In the genomic region with DNA sequence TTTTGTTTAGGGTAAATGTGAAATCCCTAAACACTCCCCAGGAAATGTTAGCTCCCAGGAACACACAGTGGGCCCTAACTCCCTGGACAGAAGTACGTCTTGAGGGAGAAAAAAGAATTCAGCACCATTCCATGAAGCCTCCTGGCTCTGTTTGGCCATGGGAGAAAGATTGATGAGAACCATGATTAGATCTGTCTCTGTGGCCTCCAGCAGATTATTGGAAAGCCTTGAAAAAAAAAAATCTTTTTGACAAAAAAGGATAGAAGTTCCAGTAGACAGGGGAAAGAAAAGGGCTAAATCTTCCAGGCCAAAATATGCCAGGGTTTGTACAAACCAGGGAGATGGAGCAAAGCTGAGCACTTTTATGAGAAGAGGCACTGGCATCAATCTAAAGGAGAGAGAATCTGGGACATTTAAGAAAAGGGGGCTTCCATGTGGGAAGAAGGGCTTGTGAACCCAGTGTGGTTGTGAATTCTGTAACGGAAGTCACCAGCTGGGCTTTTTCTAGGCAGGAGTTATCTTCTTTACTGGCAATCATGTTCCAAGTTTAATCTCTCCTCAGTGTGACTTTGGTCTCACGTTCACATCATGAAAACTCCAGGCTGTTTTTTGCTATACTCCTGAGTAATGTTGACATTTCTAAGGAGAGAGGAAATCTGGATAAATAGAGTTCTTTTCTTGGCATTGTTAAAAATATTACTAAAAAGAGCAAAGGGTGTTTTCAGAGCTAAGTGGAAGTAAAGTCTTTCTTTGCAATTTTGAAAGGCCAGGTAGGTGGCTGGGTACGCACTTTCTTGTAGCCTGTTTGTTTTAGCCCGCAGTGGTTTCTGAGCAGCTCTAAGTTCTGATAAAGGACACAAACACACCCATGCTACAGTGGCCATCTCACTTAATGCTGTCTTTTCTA, we compare ENCODE assay signal across 9 cellular contexts.
DNase-seq lines count a peak whose midpoint lies in the region; ATAC-seq and TF ChIP-seq lines count a peak whose summit lies in the region.
"Had no signal": no experiment of that assay in that cellular context is flagged by ENCODE, and none has a peak within 500 bp of the region (broad histone marks: within the 10 kb centered on the region; RNA-seq: fewer than 3 reads in every experiment).

No MANE protein-coding gene starts in this region.

- intact Hi-C loops in activated B cell treated with CpG ODN at 0.5 μM for 24 hours (cut with micrococcal nuclease) (loop anchor here (5.0 kb wide), 2 partner anchors 496 to 861 kb away; no protein-coding TSS in a partner anchor), left ventricle myocardium inferior (cut with micrococcal nuclease) (loop anchor here (5.0 to 10.0 kb wide), 4 partner anchors 102 to 571 kb away; no protein-coding TSS in a partner anchor)

- TF ChIP-seq CTCF in activated B cell treated with CpG ODN at 0.5 μM for 24 hours (IDR thresholded peaks at IDR 0.05) (no peak), left ventricle myocardium inferior (IDR thresholded peaks at IDR 0.05; ENCODE audit: borderline replicate concordance) (no peak)

- peak overlapping the region; percentile 46 for H3K27ac Mint-ChIP-seq in activated B cell treated with CpG ODN at 0.5 μM for 24 hours
- no peak overlapping the region for H3K27ac Mint-ChIP-seq in activated CD8-positive, alpha-beta T cell treated with anti-CD3 and anti-CD28 coated beads, Interleukin-2, amount 10 ng/mL, durations not matched to agents 7 days and 5 days

- peak overlapping the region; percentile 72 for H3K4ac ChIP-seq in trophoblast cell (ENCODE audit: low read depth, low read length)

- H2BK5ac ChIP-seq in trophoblast cell (ENCODE audit: low read depth, low read length, poor library complexity): peak overlapping the region; percentile 97

- H3K9me3 Mint-ChIP-seq in activated B cell treated with CpG ODN at 0.5 μM for 24 hours: no peaks in the 10 kb centered on the region
- no peaks in the 10 kb centered on the region for H3K9me3 Mint-ChIP-seq in activated CD8-positive, alpha-beta T cell treated with anti-CD3 and anti-CD28 coated beads, Interleukin-2, amount 10 ng/mL, durations not matched to agents 7 days and 5 days (ENCODE audit: insufficient read depth)
- H3K9me3 Mint-ChIP-seq: central memory CD8-positive, alpha-beta T cell had no signal

- peak overlapping the region; percentile 86 for H3K18ac ChIP-seq in trophoblast cell (ENCODE audit: low read length)

- H3K4me3 Mint-ChIP-seq in activated B cell treated with CpG ODN at 0.5 μM for 24 hours: no peak overlapping the region
- H3K4me3 Mint-ChIP-seq in activated CD8-positive, alpha-beta T cell treated with anti-CD3 and anti-CD28 coated beads, Interleukin-2, amount 10 ng/mL, durations not matched to agents 7 days and 5 days: no peak overlapping the region
- H3K4me3 Mint-ChIP-seq: central memory CD8-positive, alpha-beta T cell had no signal

- H3K4me1 ChIP-seq in BLaER1 treated with 17β-estradiol and CSF1 and Interleukin-3, amounts not matched to agents 10 nM and 100 nM: peaks cover 52 to 68% (median 62%) of the 10 kb centered on the region in 10 experiments
- peaks cover 87% of the 10 kb centered on the region for H3K4me1 ChIP-seq in left ventricle myocardium inferior
- H3K4me1 ChIP-seq in trophoblast cell (ENCODE audit: control insufficient read depth in 1 of 2, insufficient read depth in 2 of 2, low read length in 2 of 2): peaks cover 13 to 25% of the 10 kb centered on the region in 2 experiments

- peak overlapping the region in 7 of 11 experiments; percentile 1 to 57 (median 36); a peak in 12 of 22 replicates for H3K9ac ChIP-seq in BLaER1 treated with 17β-estradiol and CSF1 and Interleukin-3, amounts not matched to agents 10 nM and 100 nM
- no peak overlapping the region for H3K9ac ChIP-seq in trophoblast cell (ENCODE audit: low read length)

- H3K9me3 ChIP-seq in BLaER1 treated with 17β-estradiol and CSF1 and Interleukin-3, amounts not matched to agents 10 nM and 100 nM (replicated peaks in 1 of 11): no peaks in the 10 kb centered on the region
- H3K9me3 ChIP-seq in left ventricle myocardium inferior (replicated peaks) (no peaks in the 10 kb centered on the region), trophoblast cell (ENCODE audit: insufficient read depth, low read depth, low read length) (no peaks in the 10 kb centered on the region)

- CTCF ChIA-PET in activated B cell treated with CpG ODN at 0.5 μM for 24 hours (lab: Charles Lee): interaction anchor here (0.7 to 9.4 kb wide), 8 partner anchors 38 to 598 kb away, joined by 3 to 135 read pairs (median 13); partner anchors contain the start of gene ZFP36L1
- CTCF ChIA-PET in activated CD8-positive, alpha-beta T cell treated with anti-CD3 and anti-CD28 coated beads, Interleukin-2, amount 10 ng/mL, durations not matched to agents 7 days and 5 days (lab: Charles Lee): interaction anchor here (0.6 to 8.6 kb wide), 12 partner anchors 13 to 616 kb away, joined by 3 to 146 read pairs (median 4); partner anchors contain the start of gene ZFP36L1

- ATAC-seq in activated B cell treated with CpG ODN at 0.5 μM for 24 hours (ENCODE audit: low read depth) (no peak), HG03378 (IDR thresholded peaks at IDR 0.05; ENCODE audit: unreplicated experiment) (no peak)
- no peak for ATAC-seq in activated CD8-positive, alpha-beta T cell treated with anti-CD3 and anti-CD28 coated beads, Interleukin-2, amount 10 ng/mL, durations not matched to agents 7 days and 5 days

- H3K4me1 Mint-ChIP-seq in activated B cell treated with CpG ODN at 0.5 μM for 24 hours: peaks cover 52% of the 10 kb centered on the region
- peaks cover 21% of the 10 kb centered on the region for H3K4me1 Mint-ChIP-seq in activated CD8-positive, alpha-beta T cell treated with anti-CD3 and anti-CD28 coated beads, Interleukin-2, amount 10 ng/mL, durations not matched to agents 7 days and 5 days (ENCODE audit: low read depth)
- H3K4me1 Mint-ChIP-seq: central memory CD8-positive, alpha-beta T cell had no signal

- H4K20me1 ChIP-seq in BLaER1 treated with 17β-estradiol and CSF1 and Interleukin-3, amounts not matched to agents 10 nM and 100 nM: no peaks in the 10 kb centered on the region

- H3K27me3 Mint-ChIP-seq in activated B cell treated with CpG ODN at 0.5 μM for 24 hours: no peaks in the 10 kb centered on the region
- no peaks in the 10 kb centered on the region for H3K27me3 Mint-ChIP-seq in activated CD8-positive, alpha-beta T cell treated with anti-CD3 and anti-CD28 coated beads, Interleukin-2, amount 10 ng/mL, durations not matched to agents 7 days and 5 days (ENCODE audit: low read depth)
- H3K27me3 Mint-ChIP-seq: central memory CD8-positive, alpha-beta T cell had no signal

- POLR2A ChIA-PET in activated B cell treated with CpG ODN at 0.5 μM for 24 hours (lab: Charles Lee): interaction anchor here (0.5 to 13.6 kb wide), 8 partner anchors 37 to 599 kb away, joined by 3 to 522 read pairs (median 78); partner anchors contain the start of gene ZFP36L1
- POLR2A ChIA-PET in activated CD8-positive, alpha-beta T cell treated with anti-CD3 and anti-CD28 coated beads, Interleukin-2, amount 10 ng/mL, durations not matched to agents 7 days and 5 days (lab: Charles Lee): interaction anchor here (0.5 to 0.6 kb wide), 3 partner anchors 11 to 306 kb away, joined by 3 read pairs; no protein-coding TSS in a partner anchor

- H3K14ac ChIP-seq in trophoblast cell (ENCODE audit: low read length): peak overlapping the region; percentile 90

- no peaks in the 10 kb centered on the region for H3K27me3 ChIP-seq in BLaER1 treated with 17β-estradiol and CSF1 and Interleukin-3, amounts not matched to agents 10 nM and 100 nM
- no peaks in the 10 kb centered on the region for H3K27me3 ChIP-seq in left ventricle myocardium inferior (ENCODE audit: low read depth)
- no peaks in the 10 kb centered on the region for H3K27me3 ChIP-seq in trophoblast cell (ENCODE audit: insufficient read depth, low read length)

- no peak overlapping the region for H4K12ac ChIP-seq in trophoblast cell (ENCODE audit: low read depth, low read length)

- DNase-seq in activated B cell treated with CpG ODN at 0.5 μM for 24 hours (no peak), left ventricle myocardium inferior (no peak), trophoblast cell (no peak), NCI-H1417 treated with DMSO at 0.1 percent for 48 hours (lab: John Stamatoyannopoulos, UW) (no peak), ACHN (no peak)
- no peak for DNase-seq in activated CD8-positive, alpha-beta T cell treated with anti-CD3 and anti-CD28 coated beads, Interleukin-2, amount 10 ng/mL, durations not matched to agents 7 days and 5 days

- peak overlapping the region in 10 of 11 experiments; percentile 75 to 87 (median 84); a peak in 20 of 22 replicates for H3K27ac ChIP-seq in BLaER1 treated with 17β-estradiol and CSF1 and Interleukin-3, amounts not matched to agents 10 nM and 100 nM
- H3K27ac ChIP-seq in left ventricle myocardium inferior (replicated peaks): peak overlapping the region; percentile 86
- H3K27ac ChIP-seq in trophoblast cell (ENCODE audit: low read depth, low read length): peak overlapping the region; percentile 96

- peak overlapping the region; percentile 99 for H2BK120ac ChIP-seq in trophoblast cell (ENCODE audit: insufficient read depth, low read length, poor library complexity)

- peak overlapping the region; percentile 98 for H4K91ac ChIP-seq in trophoblast cell (ENCODE audit: low read depth, low read length)

- peaks cover 43% of the 10 kb centered on the region for H3K79me1 ChIP-seq in trophoblast cell (ENCODE audit: low read length)

- peaks cover 3% of the 10 kb centered on the region for H3K79me2 ChIP-seq in trophoblast cell (ENCODE audit: control insufficient read depth, insufficient read depth, low read length, poor library complexity)

- H2AFZ ChIP-seq in trophoblast cell (ENCODE audit: insufficient read depth, low read length, poor library complexity): no peak overlapping the region

- no CpG with 5 or more reads among the region's 5 CpGs for WGBS in trophoblast cell (ENCODE audit: extremely low coverage, insufficient coverage, insufficient read length)

- in situ Hi-C loops in ACHN (cut with HindIII; ENCODE audit: low pct_ligation_motif_present, low pct_unique_long_range_greater_than_20kb, low sequenced_read_pairs): no loop called here

- H3K23ac ChIP-seq in trophoblast cell (ENCODE audit: low read length): no peak overlapping the region

- H3K4me3 ChIP-seq in BLaER1 treated with 17β-estradiol and CSF1 and Interleukin-3, amounts not matched to agents 10 nM and 100 nM: no peak overlapping the region
- no peak overlapping the region for H3K4me3 ChIP-seq in left ventricle myocardium inferior
- H3K4me3 ChIP-seq in trophoblast cell (ENCODE audit: low read depth, low read length): no peak overlapping the region

- peak overlapping the region; percentile 67 for H4K8ac ChIP-seq in trophoblast cell (ENCODE audit: low read depth, low read length)

- peak overlapping the region; percentile 96 for H2BK12ac ChIP-seq in trophoblast cell (ENCODE audit: low read length)

- H3K36me3 ChIP-seq in BLaER1 treated with 17β-estradiol and CSF1 and Interleukin-3, amounts not matched to agents 10 nM and 100 nM: no peaks in the 10 kb centered on the region
- H3K36me3 ChIP-seq in left ventricle myocardium inferior (no peaks in the 10 kb centered on the region), trophoblast cell (ENCODE audit: control insufficient read depth in 1 of 2, insufficient read depth in 2 of 2, low read length in 2 of 2) (no peaks in the 10 kb centered on the region)

- H2AK5ac ChIP-seq in trophoblast cell (ENCODE audit: low read length): no peak overlapping the region

- peak overlapping the region; percentile 76 to 91 (median 82) for H3K4me2 ChIP-seq in BLaER1 treated with 17β-estradiol and CSF1 and Interleukin-3, amounts not matched to agents 10 nM and 100 nM
- H3K4me2 ChIP-seq in trophoblast cell (ENCODE audit: low read length): no peak overlapping the region

- no peaks in the 10 kb centered on the region for H3K36me3 Mint-ChIP-seq in activated B cell treated with CpG ODN at 0.5 μM for 24 hours (ENCODE audit: low read depth)
- no peaks in the 10 kb centered on the region for H3K36me3 Mint-ChIP-seq in activated CD8-positive, alpha-beta T cell treated with anti-CD3 and anti-CD28 coated beads, Interleukin-2, amount 10 ng/mL, durations not matched to agents 7 days and 5 days (ENCODE audit: low read depth)
